ENCODE assay signal across 1 cellular context in genomic region chr7:25029075-25029474, GRCh38.
TF ChIP-seq lines count a peak whose summit lies in the region.

No MANE protein-coding gene starts in this region.

TF ChIP-seq in HepG2, 621 proteins besides CTCF, POLR2A, EP300 and RAD21:
- TF ChIP-seq, protein P1, sequence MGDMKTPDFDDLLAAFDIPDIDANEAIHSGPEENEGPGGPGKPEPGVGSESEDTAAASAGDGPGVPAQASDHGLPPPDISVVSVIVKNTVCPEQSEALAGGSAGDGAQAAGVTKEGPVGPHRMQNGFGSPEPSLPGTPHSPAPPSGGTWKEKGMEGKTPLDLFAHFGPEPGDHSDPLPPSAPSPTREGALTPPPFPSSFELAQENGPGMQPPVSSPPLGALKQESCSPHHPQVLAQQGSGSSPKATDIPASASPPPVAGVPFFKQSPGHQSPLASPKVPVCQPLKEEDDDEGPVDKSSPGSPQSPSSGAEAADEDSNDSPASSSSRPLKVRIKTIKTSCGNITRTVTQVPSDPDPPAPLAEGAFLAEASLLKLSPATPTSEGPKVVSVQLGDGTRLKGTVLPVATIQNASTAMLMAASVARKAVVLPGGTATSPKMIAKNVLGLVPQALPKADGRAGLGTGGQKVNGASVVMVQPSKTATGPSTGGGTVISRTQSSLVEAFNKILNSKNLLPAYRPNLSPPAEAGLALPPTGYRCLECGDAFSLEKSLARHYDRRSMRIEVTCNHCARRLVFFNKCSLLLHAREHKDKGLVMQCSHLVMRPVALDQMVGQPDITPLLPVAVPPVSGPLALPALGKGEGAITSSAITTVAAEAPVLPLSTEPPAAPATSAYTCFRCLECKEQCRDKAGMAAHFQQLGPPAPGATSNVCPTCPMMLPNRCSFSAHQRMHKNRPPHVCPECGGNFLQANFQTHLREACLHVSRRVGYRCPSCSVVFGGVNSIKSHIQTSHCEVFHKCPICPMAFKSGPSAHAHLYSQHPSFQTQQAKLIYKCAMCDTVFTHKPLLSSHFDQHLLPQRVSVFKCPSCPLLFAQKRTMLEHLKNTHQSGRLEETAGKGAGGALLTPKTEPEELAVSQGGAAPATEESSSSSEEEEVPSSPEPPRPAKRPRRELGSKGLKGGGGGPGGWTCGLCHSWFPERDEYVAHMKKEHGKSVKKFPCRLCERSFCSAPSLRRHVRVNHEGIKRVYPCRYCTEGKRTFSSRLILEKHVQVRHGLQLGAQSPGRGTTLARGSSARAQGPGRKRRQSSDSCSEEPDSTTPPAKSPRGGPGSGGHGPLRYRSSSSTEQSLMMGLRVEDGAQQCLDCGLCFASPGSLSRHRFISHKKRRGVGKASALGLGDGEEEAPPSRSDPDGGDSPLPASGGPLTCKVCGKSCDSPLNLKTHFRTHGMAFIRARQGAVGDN (CRISPR knock-in tag; IDR thresholded peaks at IDR 0.05) = peak; percentile 22; the same call in 1 of the 2 replicates
- TF ChIP-seq ZNF598 (CRISPR knock-in tag; IDR thresholded peaks at IDR 0.05; ENCODE audit: borderline replicate concordance) = no peak
